13 cellular contexts compared by ENCODE assay signal in genomic region chr20:50379991-50380696, GRCh38.
A peak's percentile ranks its signal among the peaks of the same experiment; 100 is the strongest.
DNase-seq lines count a peak whose midpoint lies in the region; ATAC-seq and TF ChIP-seq lines count a peak whose summit lies in the region.
"Had no signal": no experiment of that assay in that cellular context is flagged by ENCODE, and none has a peak within 500 bp of the region (broad histone marks: within the 10 kb centered on the region; RNA-seq: fewer than 3 reads in every experiment).

No MANE protein-coding gene starts in this region.

- CTCF ChIA-PET in CD4-positive, alpha-beta T cell (lab: Charles Lee): no interaction called here
- CTCF ChIA-PET in RWPE1 (lab: Yijun Ruan, JAX): interaction anchor here (0.7 to 2.0 kb wide), 3 partner anchors 21 to 96 kb away, joined by 3 to 5 read pairs (median 3); no protein-coding TSS in a partner anchor

- no peak for TF ChIP-seq POLR2A in gastrocnemius medialis (IDR thresholded peaks at IDR 0.05)

- peaks cover 46% of the 10 kb centered on the region for H3K4me1 Mint-ChIP-seq in CD4-positive, alpha-beta T cell (ENCODE audit: low read depth)

- ATAC-seq in CD4-positive, alpha-beta T cell (ENCODE audit: poor library complexity): no peak
- no peak for ATAC-seq in left lung
- no peak for ATAC-seq in gastrocnemius medialis
- no peak for ATAC-seq in HG03460 (IDR thresholded peaks at IDR 0.05; ENCODE audit: unreplicated experiment)
- no peak for ATAC-seq in HG03354 (IDR thresholded peaks at IDR 0.05; ENCODE audit: poor library complexity, severe bottlenecking, unreplicated experiment)
- ATAC-seq in GM19455 (IDR thresholded peaks at IDR 0.05; ENCODE audit: unreplicated experiment): no peak
- ATAC-seq: stimulated activated memory B cell treated with anti-CD40 and anti-IgM and Interleukin-4, amounts not matched to agents 10 μg/mL and 1 μg/mL and 100 μg/mL, for 72 hours had no signal

- intact Hi-C loops in CD4-positive, alpha-beta T cell (cut with DNase I, micrococcal nuclease): loop anchor here in 1 of 2 experiments (10.0 kb wide), 1 partner anchor 55 kb away; no protein-coding TSS in a partner anchor
- intact Hi-C loops in left lung (cut with DNase I): no loop called here
- intact Hi-C loops in gastrocnemius medialis (cut with DNase I; ENCODE audit: low total_unique reads): loop anchor here (1.0 to 5.0 kb wide), 6 partner anchors 15 to 190 kb away; partner anchors contain the start of gene CEBPB

- H3K27me3 Mint-ChIP-seq in CD4-positive, alpha-beta T cell: no peaks in the 10 kb centered on the region

- H3K9me3 ChIP-seq in CD4-positive, alpha-beta T cell (ENCODE audit: control insufficient read depth, low read length): no peaks in the 10 kb centered on the region
- H3K9me3 ChIP-seq in left lung (no peaks in the 10 kb centered on the region), gastrocnemius medialis (no peaks in the 10 kb centered on the region)
- H3K9me3 ChIP-seq: SJSA1 had no signal

- no peak overlapping the region for H3K27ac ChIP-seq in CD4-positive, alpha-beta T cell (ENCODE audit: low read depth, low read length)
- H3K27ac ChIP-seq in RWPE1: peak overlapping the region; percentile 67
- H3K27ac ChIP-seq in left lung: peak overlapping the region; percentile 78 to 80
- peak overlapping the region; percentile 89 to 93 (median 92) for H3K27ac ChIP-seq in gastrocnemius medialis
- H3K27ac ChIP-seq: SJSA1 had no signal

- no peaks in the 10 kb centered on the region for H3K36me3 Mint-ChIP-seq in CD4-positive, alpha-beta T cell (ENCODE audit: low read depth)
- H3K36me3 Mint-ChIP-seq: stimulated activated memory B cell treated with anti-CD40 and anti-IgM and Interleukin-4, amounts not matched to agents 10 μg/mL and 1 μg/mL and 100 μg/mL, for 72 hours had no signal

- H3K27me3 ChIP-seq in CD4-positive, alpha-beta T cell (ENCODE audit: control insufficient read depth, insufficient read depth, low read length): no peaks in the 10 kb centered on the region
- H3K27me3 ChIP-seq in left lung (no peaks in the 10 kb centered on the region), gastrocnemius medialis (no peaks in the 10 kb centered on the region)
- H3K27me3 ChIP-seq: SJSA1 had no signal

- H3K4me3 ChIP-seq in left lung (no peak overlapping the region), gastrocnemius medialis (no peak overlapping the region)
- H3K4me3 ChIP-seq: SJSA1 had no signal

- H3K4me1 ChIP-seq in left lung (peaks cover 21 to 69% of the 10 kb centered on the region in 2 donors), gastrocnemius medialis (peaks cover 30 to 42% of the 10 kb centered on the region in 2 donors)

- H3K4me3 Mint-ChIP-seq in CD4-positive, alpha-beta T cell: no peak overlapping the region
- H3K4me3 Mint-ChIP-seq: stimulated activated memory B cell treated with anti-CD40 and anti-IgM and Interleukin-4, amounts not matched to agents 10 μg/mL and 1 μg/mL and 100 μg/mL, for 72 hours had no signal

- H3K9me3 Mint-ChIP-seq in CD4-positive, alpha-beta T cell: no peaks in the 10 kb centered on the region
- H3K9me3 Mint-ChIP-seq: activated T-helper 2 cell treated with anti-CD3 and anti-CD28 coated beads, Interferon-gamma antibody, Interleukin-2, Interleukin-4, amounts not matched to agents 10 μg/mL and 5 μg/mL and 100 μg/mL, durations not matched to agents 14 hours and 24 hours and 36 hours; stimulated activated memory B cell treated with anti-CD40 and anti-IgM and Interleukin-4, amounts not matched to agents 10 μg/mL and 1 μg/mL and 100 μg/mL, for 72 hours had no signal

- DNase-seq in CD4-positive, alpha-beta T cell: no peak
- DNase-seq in RWPE1 (ENCODE audit: low spot score) (no peak), left lung (no peak), gastrocnemius medialis (no peak), epidermal melanocyte (ENCODE audit: insufficient read length, low spot score) (no peak)
- DNase-seq: central memory CD4-positive, alpha-beta T cell; stimulated activated CD4-positive, alpha-beta T cell treated with anti-CD3 and anti-CD28 coated beads, Interleukin-1b, Interleukin-23, amount 100 ng/mL, for 48 hours had no signal

- in situ Hi-C loops in gastrocnemius medialis (cut with MboI; ENCODE audit: low sequenced_read_pairs in 4 of 4): loop anchor here in 1 of 4 donors (5.0 to 25.0 kb wide), 2 partner anchors 82 to 93 kb away; no protein-coding TSS in a partner anchor

- H3K36me3 ChIP-seq in left lung: no peaks in the 10 kb centered on the region
- no peaks in the 10 kb centered on the region for H3K36me3 ChIP-seq in gastrocnemius medialis
- H3K36me3 ChIP-seq: SJSA1 had no signal

- peak overlapping the region; percentile 71 for H3K27ac Mint-ChIP-seq in CD4-positive, alpha-beta T cell
- H3K27ac Mint-ChIP-seq: activated T-helper 2 cell treated with anti-CD3 and anti-CD28 coated beads, Interferon-gamma antibody, Interleukin-2, Interleukin-4, amounts not matched to agents 10 μg/mL and 5 μg/mL and 100 μg/mL, durations not matched to agents 14 hours and 24 hours and 36 hours; stimulated activated memory B cell treated with anti-CD40 and anti-IgM and Interleukin-4, amounts not matched to agents 10 μg/mL and 1 μg/mL and 100 μg/mL, for 72 hours had no signal

- POLR2A ChIA-PET in CD4-positive, alpha-beta T cell (lab: Charles Lee): no interaction called here
- POLR2A ChIA-PET in RWPE1 (lab: Yijun Ruan, JAX; ENCODE audit: low non-redundant PET): interaction anchor here (0.6 kb wide), 1 partner anchor 59 kb away, joined by 3 read pairs; no protein-coding TSS in a partner anchor

- TF ChIP-seq CTCF in CD4-positive, alpha-beta T cell (IDR thresholded peaks at IDR 0.05): no peak
- TF ChIP-seq CTCF in RWPE1 (conservative IDR thresholded peaks at IDR 0.05; ENCODE audit: low read depth) (no peak), left lung (IDR thresholded peaks at IDR 0.05) (no peak), gastrocnemius medialis (IDR thresholded peaks at IDR 0.05 in 4 of 5, conservative IDR thresholded peaks at IDR 0.05 in 1 of 5) (no peak)
